31 cellular contexts compared by ENCODE assay signal in the genomic region with DNA sequence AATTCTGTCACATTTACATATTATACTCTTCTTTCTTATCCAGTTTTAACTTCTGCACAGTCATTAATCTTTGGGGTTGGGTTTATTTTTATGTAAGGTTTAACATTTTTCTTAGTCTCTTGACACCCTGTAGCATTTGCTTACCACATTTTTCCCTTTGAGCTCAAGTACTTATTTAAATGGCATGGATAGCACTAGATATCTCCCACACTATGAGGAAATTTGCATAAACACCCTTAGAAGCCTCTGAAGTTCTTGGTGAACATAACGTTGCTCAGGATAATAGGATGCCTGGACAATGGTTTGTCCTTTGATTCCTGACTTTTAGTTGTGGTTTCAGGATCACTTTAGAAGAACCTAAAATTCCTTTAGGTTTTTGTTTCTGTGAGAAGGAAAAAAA.
"Had no signal": no experiment of that assay in that cellular context is flagged by ENCODE, and none has a peak within 500 bp of the region (broad histone marks: within the 10 kb centered on the region; RNA-seq: fewer than 3 reads in every experiment).

No MANE protein-coding gene starts in this region.

- H3K36me3 Mint-ChIP-seq: naive B cell; stimulated activated naive B cell treated with anti-CD40 and anti-IgM and Interleukin-4, amounts not matched to agents 10 μg/mL and 1 μg/mL and 100 μg/mL, for 72 hours had no signal

- H3K36me3 ChIP-seq: left lung, lower lobe of right lung, pancreas, prostate gland, stomach, thyroid gland, transverse colon, upper lobe of left lung, vagina had no signal

- H3K4me1 Mint-ChIP-seq: naive B cell; stimulated activated naive B cell treated with anti-CD40 and anti-IgM and Interleukin-4, amounts not matched to agents 10 μg/mL and 1 μg/mL and 100 μg/mL, for 72 hours had no signal

- H3K9me3 ChIP-seq: pancreas, prostate gland, testis, thyroid gland, transverse colon, vagina had no signal

- H3K4me3 ChIP-seq: left lung, lower lobe of right lung, pancreas, prostate gland, skin epidermis, stomach, testis, thyroid gland, transverse colon, upper lobe of left lung, vagina had no signal

- FAIRE-seq: keratinocyte, pancreas had no signal

- H3K27ac ChIP-seq: left lung, lower lobe of right lung, pancreas, prostate gland, skin epidermis, stomach, testis, thyroid gland, transverse colon, upper lobe of left lung, vagina had no signal

- H3K27me3 Mint-ChIP-seq: naive B cell; natural killer cell treated with Interleukin-12 subunit alpha and Interleukin-12 subunit beta and Interleukin-15 and Interleukin-18, amount 100 ng/mL, for 72 hours; stimulated activated naive B cell treated with anti-CD40 and anti-IgM and Interleukin-4, amounts not matched to agents 10 μg/mL and 1 μg/mL and 100 μg/mL, for 72 hours had no signal

- H3K4me3 Mint-ChIP-seq: mesothelial cell of epicardium; naive B cell; natural killer cell treated with Interleukin-12 subunit alpha and Interleukin-12 subunit beta and Interleukin-15 and Interleukin-18, amount 100 ng/mL, for 72 hours; neural crest cell; stimulated activated naive B cell treated with anti-CD40 and anti-IgM and Interleukin-4, amounts not matched to agents 10 μg/mL and 1 μg/mL and 100 μg/mL, for 72 hours had no signal

- H3K4me1 ChIP-seq: left lung, lower lobe of right lung, pancreas, prostate gland, stomach, testis, thyroid gland, transverse colon, upper lobe of left lung, vagina had no signal

- H3K27ac Mint-ChIP-seq: mesothelial cell of epicardium; naive B cell; natural killer cell treated with Interleukin-12 subunit alpha and Interleukin-12 subunit beta and Interleukin-15 and Interleukin-18, amount 100 ng/mL, for 72 hours; stimulated activated naive B cell treated with anti-CD40 and anti-IgM and Interleukin-4, amounts not matched to agents 10 μg/mL and 1 μg/mL and 100 μg/mL, for 72 hours had no signal

- DNase-seq: hippocampal formation; kidney glomerular epithelial cell; left cardiac atrium; left lung; lower lobe of right lung; mammary epithelial cell; mesenchymal stem cell; naive B cell; nucleus accumbens; pancreas; posterior cingulate gyrus; retina; right cardiac atrium; stimulated activated CD4-positive, alpha-beta T cell treated with anti-CD3 and anti-CD28 coated beads, Interleukin-12 subunit alpha, Interleukin-12 subunit beta, amount 100 ng/mL, for 4 hours; stimulated activated CD4-positive, alpha-beta T cell treated with anti-CD3 and anti-CD28 coated beads, Interleukin-15, amount 100 ng/mL, for 24 hours; stimulated activated CD4-positive, alpha-beta T cell treated with anti-CD3 and anti-CD28 coated beads, Interleukin-2, amount 100 ng/mL, for 24 hours; stimulated activated CD4-positive, alpha-beta T cell treated with anti-CD3 and anti-CD28 coated beads, Interleukin-4, amount 100 ng/mL, for 1 hour; stimulated activated naive B cell treated with anti-CD40 and anti-IgM and Interleukin-4, amounts not matched to agents 10 μg/mL and 1 μg/mL and 100 μg/mL, for 72 hours; stimulated activated naive CD8-positive, alpha-beta T cell treated with anti-CD3 and anti-CD28 coated beads, Interleukin-15, Interleukin-2, amounts not matched to agents 100 U/mL and 50 U/mL, for 24 hours; stomach; testis; thyroid gland; transverse colon; upper lobe of left lung had no signal

- H3K27me3 ChIP-seq: left lung, pancreas, stomach, testis, thyroid gland, transverse colon, upper lobe of left lung, vagina had no signal
